ENCODE assay signal across 3 cellular contexts in genomic region chr4:173845580-173845979, GRCh38.
"Had no signal": no experiment of that assay in that cellular context is flagged by ENCODE, and none has a peak within 500 bp of the region (broad histone marks: within the 10 kb centered on the region; RNA-seq: fewer than 3 reads in every experiment).

No MANE protein-coding gene starts in this region.

- ATAC-seq: GM12878 had no signal

- H3K4me3 ChIP-seq: GM12878 had no signal

- DNase-seq: GDM1, GF-D8 had no signal
